In genomic region chrX:145178268-145178667, GRCh38 we compare ENCODE assay signal across 15 cellular contexts.
DNase-seq lines count a peak whose midpoint lies in the region; ATAC-seq, FAIRE-seq and TF ChIP-seq lines count a peak whose summit lies in the region.
"Had no signal": no experiment of that assay in that cellular context is flagged by ENCODE, and none has a peak within 500 bp of the region (broad histone marks: within the 10 kb centered on the region; RNA-seq: fewer than 3 reads in every experiment).

No MANE protein-coding gene starts in this region.

- H2AK5ac ChIP-seq in mesendoderm (ENCODE audit: low read length) = no peak overlapping the region

- H3K36me3 ChIP-seq in right lobe of liver (no peaks in the 10 kb centered on the region), mesendoderm (ENCODE audit: control insufficient read depth, insufficient read depth, low read length) (no peaks in the 10 kb centered on the region), MG63 (no peaks in the 10 kb centered on the region)

- H3K9me3 ChIP-seq in right lobe of liver (no peaks in the 10 kb centered on the region), MG63 (no peaks in the 10 kb centered on the region)

- H3K4me3 ChIP-seq in right lobe of liver = no peak overlapping the region
- H3K4me3 ChIP-seq in mesendoderm (ENCODE audit: low read length) = no peak overlapping the region
- H3K4me3 ChIP-seq in MG63 = no peak overlapping the region

- no peak overlapping the region for H2BK120ac ChIP-seq in mesendoderm (ENCODE audit: low read depth, low read length)

- H3K27me3 ChIP-seq in right lobe of liver (no peaks in the 10 kb centered on the region), mesendoderm (ENCODE audit: insufficient read depth, low read length, poor library complexity) (no peaks in the 10 kb centered on the region), MG63 (no peaks in the 10 kb centered on the region)

- no peak overlapping the region for H3K4me2 ChIP-seq in mesendoderm (ENCODE audit: low read length)

- no peak overlapping the region for H2BK5ac ChIP-seq in mesendoderm (ENCODE audit: low read length)

- intact Hi-C loops in right lobe of liver (cut with DNase I) = no loop called here

- no peak overlapping the region for H3K56ac ChIP-seq in mesendoderm (ENCODE audit: low read length)

- TF ChIP-seq CTCF in C4-2B (conservative IDR thresholded peaks at IDR 0.05) = peak; percentile 52
- peak; percentile 20 for TF ChIP-seq CTCF in GM13977 (IDR thresholded peaks at IDR 0.05; ENCODE audit: extremely low read depth, insufficient read depth, missing control alignments)
- TF ChIP-seq CTCF in right lobe of liver (IDR thresholded peaks at IDR 0.05) = peak; percentile 14 to 46 (median 40)

- H3K4me1 ChIP-seq in right lobe of liver = no peaks in the 10 kb centered on the region
- no peaks in the 10 kb centered on the region for H3K4me1 ChIP-seq in mesendoderm (ENCODE audit: control insufficient read depth, low read depth, low read length)
- H3K4me1 ChIP-seq: parathyroid adenoma had no signal

- H3K4ac ChIP-seq in mesendoderm (ENCODE audit: low read depth, low read length) = no peak overlapping the region

- H2BK15ac ChIP-seq in mesendoderm (replicated peaks; ENCODE audit: low read depth) = no peak overlapping the region

- H3K9ac ChIP-seq in mesendoderm (ENCODE audit: low read length) = no peak overlapping the region
- H3K9ac ChIP-seq: parathyroid adenoma had no signal

- DNase-seq in GM13977 (ENCODE audit: low spot score) (no peak), RCC 7860 (ENCODE audit: low spot score) (peak; percentile 5), right lobe of liver (no peak), mesendoderm (no peak), MG63 (no peak)
- no peak for DNase-seq in stimulated activated naive CD8-positive, alpha-beta T cell treated with anti-CD3 and anti-CD28 coated beads, Interleukin-15, Interleukin-2, amounts not matched to agents 100 U/mL and 50 U/mL, for 24 hours
- DNase-seq: activated B cell treated with CpG ODN at 0.5 μM for 24 hours; activated gamma-delta T cell; aorta; CD4-positive, CD25-positive, alpha-beta regulatory T cell; NCI-H2107 had no signal

- H4K8ac ChIP-seq in mesendoderm (ENCODE audit: low read depth, low read length) = no peak overlapping the region

- in situ Hi-C loops in GM13977 (cut with MboI; ENCODE audit: low pct_unique_long_range_greater_than_20kb, low sequenced_read_pairs, unreplicated experiment) = no loop called here

- no peak overlapping the region for H3K23ac ChIP-seq in mesendoderm (ENCODE audit: low read length)

- H3K27ac ChIP-seq in C4-2B = no peak overlapping the region
- H3K27ac ChIP-seq in right lobe of liver = no peak overlapping the region
- H3K27ac ChIP-seq in mesendoderm (ENCODE audit: low read depth, low read length) = no peak overlapping the region
- H3K27ac ChIP-seq: parathyroid adenoma had no signal

- no peak for TF ChIP-seq POLR2A in right lobe of liver (IDR thresholded peaks at IDR 0.05)

- H3K79me1 ChIP-seq in mesendoderm (ENCODE audit: low read length) = no peaks in the 10 kb centered on the region

- no peak overlapping the region for H3K18ac ChIP-seq in mesendoderm (ENCODE audit: low read length)

- no peak for ATAC-seq in right lobe of liver
- no peak for ATAC-seq in GM21737 (IDR thresholded peaks at IDR 0.05; ENCODE audit: unreplicated experiment)
- no peak for ATAC-seq in stimulated activated naive CD8-positive, alpha-beta T cell treated with anti-CD3 and anti-CD28 coated beads, Interleukin-15, Interleukin-2, amounts not matched to agents 100 U/mL and 50 U/mL, for 24 hours

- H3K79me2 ChIP-seq in mesendoderm (ENCODE audit: control insufficient read depth, insufficient read depth, low read length) = no peaks in the 10 kb centered on the region
- H3K79me2 ChIP-seq: parathyroid adenoma had no signal

- H4K5ac ChIP-seq in mesendoderm (ENCODE audit: low read length) = no peak overlapping the region

- peak; percentile 22 for FAIRE-seq in RCC 7860 (lab: Jason Lieb, UNC)
- FAIRE-seq: G401.6 had no signal
